ENCODE assay signal across 1 cellular context in genomic region chr10:122374859-122375721, GRCh38.
A peak's percentile ranks its signal among the peaks of the same experiment; 100 is the strongest.
TF ChIP-seq lines count a peak whose summit lies in the region.

No MANE protein-coding gene starts in this region.

TF ChIP-seq in GM12878, 131 proteins besides CTCF, POLR2A, EP300 and RAD21 (continued from another document and continues in another):
- no peak for TF ChIP-seq PBX3 (IDR thresholded peaks at IDR 0.05; ENCODE audit: insufficient replicate concordance, low read depth, low read length)
- TF ChIP-seq RB1 (IDR thresholded peaks at IDR 0.05; ENCODE audit: borderline replicate concordance), result no peak
- no peak for TF ChIP-seq POLR2AphosphoS5 (IDR thresholded peaks at IDR 0.05; ENCODE audit: low read length)
- no peak for TF ChIP-seq RCOR1 (conservative IDR thresholded peaks at IDR 0.05; ENCODE audit: low read depth, low read length)
- peak; percentile 88 for TF ChIP-seq TCF3 (IDR thresholded peaks at IDR 0.05; ENCODE audit: borderline replicate concordance, insufficient read depth, low read depth, low read length)
- peak; percentile 44; the same call in 1 of the 2 replicates for TF ChIP-seq CREB1 (IDR thresholded peaks at IDR 0.05; ENCODE audit: low read depth)
- peak; percentile 94; the same call in 1 of the 2 replicates for TF ChIP-seq MTA3 (IDR thresholded peaks at IDR 0.05; ENCODE audit: borderline replicate concordance, low read length)
- TF ChIP-seq, protein P1, sequence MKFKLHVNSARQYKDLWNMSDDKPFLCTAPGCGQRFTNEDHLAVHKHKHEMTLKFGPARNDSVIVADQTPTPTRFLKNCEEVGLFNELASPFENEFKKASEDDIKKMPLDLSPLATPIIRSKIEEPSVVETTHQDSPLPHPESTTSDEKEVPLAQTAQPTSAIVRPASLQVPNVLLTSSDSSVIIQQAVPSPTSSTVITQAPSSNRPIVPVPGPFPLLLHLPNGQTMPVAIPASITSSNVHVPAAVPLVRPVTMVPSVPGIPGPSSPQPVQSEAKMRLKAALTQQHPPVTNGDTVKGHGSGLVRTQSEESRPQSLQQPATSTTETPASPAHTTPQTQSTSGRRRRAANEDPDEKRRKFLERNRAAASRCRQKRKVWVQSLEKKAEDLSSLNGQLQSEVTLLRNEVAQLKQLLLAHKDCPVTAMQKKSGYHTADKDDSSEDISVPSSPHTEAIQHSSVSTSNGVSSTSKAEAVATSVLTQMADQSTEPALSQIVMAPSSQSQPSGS (IDR thresholded peaks at IDR 0.05; ENCODE audit: low read length), result peak; percentile 49; the same call in 1 of the 2 replicates
- TF ChIP-seq FOS (IDR thresholded peaks at IDR 0.05; ENCODE audit: borderline replicate concordance, extremely low read depth, insufficient read length), result no peak
- no peak for TF ChIP-seq CBX3 (IDR thresholded peaks at IDR 0.05; ENCODE audit: borderline replicate concordance, low read depth)
- peak; percentile 87 for TF ChIP-seq IRF4 (IDR thresholded peaks at IDR 0.05; ENCODE audit: low read depth, low read length)
- peak; percentile 79 for TF ChIP-seq IKZF1 (conservative IDR thresholded peaks at IDR 0.05)
- TF ChIP-seq ZNF592 (IDR thresholded peaks at IDR 0.05), result no peak
- TF ChIP-seq ATF7 (IDR thresholded peaks at IDR 0.05; ENCODE audit: low read depth), result peak; percentile 31; the same call in 1 of the 2 replicates
- no peak for TF ChIP-seq IRF3 (IDR thresholded peaks at IDR 0.05)
- TF ChIP-seq RBBP5 (conservative IDR thresholded peaks at IDR 0.05), result no peak
- no peak for TF ChIP-seq CHD2 (IDR thresholded peaks at IDR 0.05; ENCODE audit: borderline replicate concordance, low read depth, low read length)
- TF ChIP-seq ZBTB40 (IDR thresholded peaks at IDR 0.05; ENCODE audit: borderline replicate concordance), result no peak
- TF ChIP-seq SMAD5 (IDR thresholded peaks at IDR 0.05; ENCODE audit: low read depth), result no peak
- TF ChIP-seq, protein P2, sequence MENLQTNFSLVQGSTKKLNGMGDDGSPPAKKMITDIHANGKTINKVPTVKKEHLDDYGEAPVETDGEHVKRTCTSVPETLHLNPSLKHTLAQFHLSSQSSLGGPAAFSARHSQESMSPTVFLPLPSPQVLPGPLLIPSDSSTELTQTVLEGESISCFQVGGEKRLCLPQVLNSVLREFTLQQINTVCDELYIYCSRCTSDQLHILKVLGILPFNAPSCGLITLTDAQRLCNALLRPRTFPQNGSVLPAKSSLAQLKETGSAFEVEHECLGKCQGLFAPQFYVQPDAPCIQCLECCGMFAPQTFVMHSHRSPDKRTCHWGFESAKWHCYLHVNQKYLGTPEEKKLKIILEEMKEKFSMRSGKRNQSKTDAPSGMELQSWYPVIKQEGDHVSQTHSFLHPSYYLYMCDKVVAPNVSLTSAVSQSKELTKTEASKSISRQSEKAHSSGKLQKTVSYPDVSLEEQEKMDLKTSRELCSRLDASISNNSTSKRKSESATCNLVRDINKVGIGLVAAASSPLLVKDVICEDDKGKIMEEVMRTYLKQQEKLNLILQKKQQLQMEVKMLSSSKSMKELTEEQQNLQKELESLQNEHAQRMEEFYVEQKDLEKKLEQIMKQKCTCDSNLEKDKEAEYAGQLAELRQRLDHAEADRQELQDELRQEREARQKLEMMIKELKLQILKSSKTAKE (IDR thresholded peaks at IDR 0.05; ENCODE audit: low read depth, poor library complexity, severe bottlenecking), result peak; percentile 83
- TF ChIP-seq SUPT20H (IDR thresholded peaks at IDR 0.05; ENCODE audit: borderline replicate concordance, control insufficient read depth, low read depth, low read length), result no peak
- TF ChIP-seq EZH2 (IDR thresholded peaks at IDR 0.05; ENCODE audit: borderline replicate concordance, control insufficient read depth, low read depth, low read length), result no peak
- TF ChIP-seq EGR1 (IDR thresholded peaks at IDR 0.05; ENCODE audit: borderline replicate concordance in 1 of 2, low read depth in 2 of 2, low read length in 2 of 2), result 0 out of 3 replicates have a peak, but pooled peaks of 1 of the 2 experiments have one; percentile 29
- TF ChIP-seq, protein P3, sequence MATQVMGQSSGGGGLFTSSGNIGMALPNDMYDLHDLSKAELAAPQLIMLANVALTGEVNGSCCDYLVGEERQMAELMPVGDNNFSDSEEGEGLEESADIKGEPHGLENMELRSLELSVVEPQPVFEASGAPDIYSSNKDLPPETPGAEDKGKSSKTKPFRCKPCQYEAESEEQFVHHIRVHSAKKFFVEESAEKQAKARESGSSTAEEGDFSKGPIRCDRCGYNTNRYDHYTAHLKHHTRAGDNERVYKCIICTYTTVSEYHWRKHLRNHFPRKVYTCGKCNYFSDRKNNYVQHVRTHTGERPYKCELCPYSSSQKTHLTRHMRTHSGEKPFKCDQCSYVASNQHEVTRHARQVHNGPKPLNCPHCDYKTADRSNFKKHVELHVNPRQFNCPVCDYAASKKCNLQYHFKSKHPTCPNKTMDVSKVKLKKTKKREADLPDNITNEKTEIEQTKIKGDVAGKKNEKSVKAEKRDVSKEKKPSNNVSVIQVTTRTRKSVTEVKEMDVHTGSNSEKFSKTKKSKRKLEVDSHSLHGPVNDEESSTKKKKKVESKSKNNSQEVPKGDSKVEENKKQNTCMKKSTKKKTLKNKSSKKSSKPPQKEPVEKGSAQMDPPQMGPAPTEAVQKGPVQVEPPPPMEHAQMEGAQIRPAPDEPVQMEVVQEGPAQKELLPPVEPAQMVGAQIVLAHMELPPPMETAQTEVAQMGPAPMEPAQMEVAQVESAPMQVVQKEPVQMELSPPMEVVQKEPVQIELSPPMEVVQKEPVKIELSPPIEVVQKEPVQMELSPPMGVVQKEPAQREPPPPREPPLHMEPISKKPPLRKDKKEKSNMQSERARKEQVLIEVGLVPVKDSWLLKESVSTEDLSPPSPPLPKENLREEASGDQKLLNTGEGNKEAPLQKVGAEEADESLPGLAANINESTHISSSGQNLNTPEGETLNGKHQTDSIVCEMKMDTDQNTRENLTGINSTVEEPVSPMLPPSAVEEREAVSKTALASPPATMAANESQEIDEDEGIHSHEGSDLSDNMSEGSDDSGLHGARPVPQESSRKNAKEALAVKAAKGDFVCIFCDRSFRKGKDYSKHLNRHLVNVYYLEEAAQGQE (IDR thresholded peaks at IDR 0.05; ENCODE audit: low read depth, low read length), result no peak
- TF ChIP-seq TARDBP (IDR thresholded peaks at IDR 0.05; ENCODE audit: borderline replicate concordance), result no peak
- TF ChIP-seq RELB (IDR thresholded peaks at IDR 0.05; ENCODE audit: low read depth), result peak; percentile 72
- TF ChIP-seq JUNB (IDR thresholded peaks at IDR 0.05), result peak; percentile 87
- peak; percentile 84 for TF ChIP-seq NBN (IDR thresholded peaks at IDR 0.05)
- no peak for TF ChIP-seq HDAC6 (IDR thresholded peaks at IDR 0.05; ENCODE audit: unreplicated experiment)
- no peak for TF ChIP-seq YBX1 (IDR thresholded peaks at IDR 0.05)
- no peak for TF ChIP-seq SREBF2 (IDR thresholded peaks at IDR 0.05; ENCODE audit: low read length)
- TF ChIP-seq, protein P4, sequence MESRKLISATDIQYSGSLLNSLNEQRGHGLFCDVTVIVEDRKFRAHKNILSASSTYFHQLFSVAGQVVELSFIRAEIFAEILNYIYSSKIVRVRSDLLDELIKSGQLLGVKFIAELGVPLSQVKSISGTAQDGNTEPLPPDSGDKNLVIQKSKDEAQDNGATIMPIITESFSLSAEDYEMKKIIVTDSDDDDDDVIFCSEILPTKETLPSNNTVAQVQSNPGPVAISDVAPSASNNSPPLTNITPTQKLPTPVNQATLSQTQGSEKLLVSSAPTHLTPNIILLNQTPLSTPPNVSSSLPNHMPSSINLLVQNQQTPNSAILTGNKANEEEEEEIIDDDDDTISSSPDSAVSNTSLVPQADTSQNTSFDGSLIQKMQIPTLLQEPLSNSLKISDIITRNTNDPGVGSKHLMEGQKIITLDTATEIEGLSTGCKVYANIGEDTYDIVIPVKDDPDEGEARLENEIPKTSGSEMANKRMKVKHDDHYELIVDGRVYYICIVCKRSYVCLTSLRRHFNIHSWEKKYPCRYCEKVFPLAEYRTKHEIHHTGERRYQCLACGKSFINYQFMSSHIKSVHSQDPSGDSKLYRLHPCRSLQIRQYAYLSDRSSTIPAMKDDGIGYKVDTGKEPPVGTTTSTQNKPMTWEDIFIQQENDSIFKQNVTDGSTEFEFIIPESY (IDR thresholded peaks at IDR 0.05), result no peak
- peak; percentile 84 for TF ChIP-seq TBL1XR1 (IDR thresholded peaks at IDR 0.05; ENCODE audit: low read depth, low read length)
- TF ChIP-seq RUNX3 (IDR thresholded peaks at IDR 0.05; ENCODE audit: low read length), result peak; percentile 99
- TF ChIP-seq LARP7 (IDR thresholded peaks at IDR 0.05), result no peak
- no peak for TF ChIP-seq HDGF (IDR thresholded peaks at IDR 0.05)
- no peak for TF ChIP-seq ZNF622 (IDR thresholded peaks at IDR 0.05)
- TF ChIP-seq DPF2 (IDR thresholded peaks at IDR 0.05), result peak; percentile 59; the same call in 1 of the 2 replicates
